ENCODE assay signal across 8 cellular contexts in genomic region chrX:131987252-131987651, GRCh38. TPM values are rescaled to one million over a fixed set of nuclear protein-coding genes. Genes with fewer than 3 reads are reported as not detected.
DNase-seq lines count a peak whose midpoint lies in the region; ATAC-seq and TF ChIP-seq lines count a peak whose summit lies in the region.
"Had no signal": no experiment of that assay in that cellular context is flagged by ENCODE, and none has a peak within 500 bp of the region (broad histone marks: within the 10 kb centered on the region; RNA-seq: fewer than 3 reads in every experiment).

No MANE protein-coding gene starts in this region.

- no peaks in the 10 kb centered on the region for H3K36me3 ChIP-seq in tibial artery

- TF ChIP-seq CTCF in tibial artery (IDR thresholded peaks at IDR 0.05): no peak

- DNase-seq in OCI-M1 (lab: John Stamatoyannopoulos, UW) (peak; percentile 89), tibial artery (no peak), SW480 (ENCODE audit: low spot score) (no peak), DMS114 treated with DMSO at 0.1 percent for 48 hours (lab: John Stamatoyannopoulos, UW; ENCODE audit: unreplicated experiment) (no peak)
- no peak for DNase-seq in natural killer cell treated with Interleukin-12 subunit alpha and Interleukin-12 subunit beta and Interleukin-15 and Interleukin-18, amount 100 ng/mL, for 72 hours (ENCODE audit: low spot score)

- no peak overlapping the region for H3K27ac ChIP-seq in tibial artery

- peak overlapping the region; percentile 70 for H3K4me3 Mint-ChIP-seq in natural killer cell treated with Interleukin-12 subunit alpha and Interleukin-12 subunit beta and Interleukin-15 and Interleukin-18, amount 100 ng/mL, for 72 hours

- H3K4me1 Mint-ChIP-seq in natural killer cell treated with Interleukin-12 subunit alpha and Interleukin-12 subunit beta and Interleukin-15 and Interleukin-18, amount 100 ng/mL, for 72 hours (ENCODE audit: low read depth in 2 of 2): peaks cover 25 to 31% of the 10 kb centered on the region in 2 donors

- H3K9me3 ChIP-seq in tibial artery: no peaks in the 10 kb centered on the region

- peak overlapping the region; percentile 72 to 83 for H3K27ac Mint-ChIP-seq in natural killer cell treated with Interleukin-12 subunit alpha and Interleukin-12 subunit beta and Interleukin-15 and Interleukin-18, amount 100 ng/mL, for 72 hours

- peaks cover 2% of the 10 kb centered on the region for H3K36me3 Mint-ChIP-seq in natural killer cell treated with Interleukin-12 subunit alpha and Interleukin-12 subunit beta and Interleukin-15 and Interleukin-18, amount 100 ng/mL, for 72 hours

- ATAC-seq in GM19035 (IDR thresholded peaks at IDR 0.05; ENCODE audit: unreplicated experiment): peak; percentile 99
- peak; percentile 99 for ATAC-seq in HG02885 (IDR thresholded peaks at IDR 0.05; ENCODE audit: poor library complexity, unreplicated experiment)
- ATAC-seq in natural killer cell treated with Interleukin-12 subunit alpha and Interleukin-12 subunit beta and Interleukin-15 and Interleukin-18, amount 100 ng/mL, for 72 hours: peak; percentile 87 to 88
- ATAC-seq: Panc1 had no signal

- H3K27me3 ChIP-seq in tibial artery: no peaks in the 10 kb centered on the region

- peaks cover 0 to 25% of the 10 kb centered on the region in 2 donors for H3K27me3 Mint-ChIP-seq in natural killer cell treated with Interleukin-12 subunit alpha and Interleukin-12 subunit beta and Interleukin-15 and Interleukin-18, amount 100 ng/mL, for 72 hours

- H3K9me3 Mint-ChIP-seq in natural killer cell treated with Interleukin-12 subunit alpha and Interleukin-12 subunit beta and Interleukin-15 and Interleukin-18, amount 100 ng/mL, for 72 hours: no peaks in the 10 kb centered on the region

- H3K4me3 ChIP-seq in tibial artery: no peak overlapping the region

- no peaks in the 10 kb centered on the region for H3K4me1 ChIP-seq in tibial artery

- intact Hi-C loops in tibial artery (cut with DNase I; ENCODE audit: low total_unique reads): no loop called here

RNA-seq across cellular contexts. Expression of gene STK26, which starts 35.9 kb away (rescaled TPM):
- 10 to 100 TPM; 41.6 to 73.7 TPM for total RNA-seq in natural killer cell treated with Interleukin-12 subunit alpha and Interleukin-12 subunit beta and Interleukin-15 and Interleukin-18, amount 100 ng/mL, for 72 hours
